1 cellular context compared by ENCODE assay signal in the genomic region with DNA sequence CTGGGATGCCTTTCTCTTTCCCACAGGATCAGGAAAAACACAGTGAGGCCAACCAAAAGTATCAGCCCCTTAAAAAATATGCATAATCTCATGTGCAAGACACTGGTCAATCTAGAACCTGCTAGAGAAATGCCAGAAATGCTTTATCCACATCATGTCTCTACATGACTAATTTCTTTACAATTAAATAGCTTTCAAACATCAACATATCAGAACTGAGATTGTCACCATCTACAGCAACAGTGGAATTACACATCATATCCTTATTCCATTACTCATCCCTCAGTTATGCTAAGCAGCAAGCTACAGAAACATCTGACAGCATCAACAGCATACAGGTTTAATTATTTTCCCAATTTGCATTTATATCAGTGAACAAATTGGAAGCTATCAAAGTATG.
A peak's percentile ranks its signal among the peaks of the same experiment; 100 is the strongest.
TF ChIP-seq lines count a peak whose summit lies in the region.

No MANE protein-coding gene starts in this region.

TF ChIP-seq in IMR-90, 13 proteins besides CTCF, POLR2A, EP300 and RAD21 (continued from another document):
- TF ChIP-seq RCOR1 (IDR thresholded peaks at IDR 0.05; ENCODE audit: insufficient replicate concordance, low read length): no peak
- peak; percentile 17; the same call in 1 of the 2 replicates for TF ChIP-seq FOS (IDR thresholded peaks at IDR 0.05; ENCODE audit: low read depth, low read length)
- no peak for TF ChIP-seq MAZ (IDR thresholded peaks at IDR 0.05; ENCODE audit: borderline replicate concordance, low read depth, low read length)
- no peak for TF ChIP-seq NFE2L2 (IDR thresholded peaks at IDR 0.05; ENCODE audit: low read depth, low read length)
- no peak for TF ChIP-seq ELK1 (IDR thresholded peaks at IDR 0.05; ENCODE audit: borderline replicate concordance, low read depth, low read length)
- peak; percentile 54; the same call in 1 of the 2 replicates for TF ChIP-seq CEBPB (IDR thresholded peaks at IDR 0.05; ENCODE audit: low read depth, low read length)
- no peak for TF ChIP-seq MAFK (IDR thresholded peaks at IDR 0.05; ENCODE audit: low read depth, low read length)
- no peak for TF ChIP-seq RFX5 (IDR thresholded peaks at IDR 0.05; ENCODE audit: low read depth, low read length)
- TF ChIP-seq MXI1 (IDR thresholded peaks at IDR 0.05; ENCODE audit: borderline replicate concordance, low read depth, low read length): no peak
- no peak for TF ChIP-seq USF2 (IDR thresholded peaks at IDR 0.05; ENCODE audit: low read depth, low read length)
TF ChIP-seq in IMR-90: peak in this region for 2.
